In genomic region chr13:34640179-34640929, GRCh38 we compare ENCODE assay signal across 25 cellular contexts.
"Had no signal": no experiment of that assay in that cellular context is flagged by ENCODE, and none has a peak within 500 bp of the region (broad histone marks: within the 10 kb centered on the region; RNA-seq: fewer than 3 reads in every experiment).

No MANE protein-coding gene starts in this region.

- H3K27ac Mint-ChIP-seq: activated T-cell treated with anti-CD3 and anti-CD28 coated beads, Interleukin-2, amount 50 U/mL, for 72 hours; memory B cell; nephron progenitor cell; progenitor cell of endocrine pancreas; stimulated activated memory B cell treated with anti-CD40 and anti-IgM and Interleukin-4, amounts not matched to agents 10 μg/mL and 1 μg/mL and 100 μg/mL, for 72 hours; T-helper 2 cell treated with Interferon-gamma antibody and Interleukin-4, amounts not matched to agents 5 μg/mL and 100 μg/mL, for 36 hours had no signal

- H3K4me3 ChIP-seq: ovary, skin epidermis, stomach, thyroid gland had no signal

- H3K27me3 Mint-ChIP-seq: memory B cell; progenitor cell of endocrine pancreas; stimulated activated memory B cell treated with anti-CD40 and anti-IgM and Interleukin-4, amounts not matched to agents 10 μg/mL and 1 μg/mL and 100 μg/mL, for 72 hours had no signal

- H3K4me1 Mint-ChIP-seq: memory B cell; stimulated activated memory B cell treated with anti-CD40 and anti-IgM and Interleukin-4, amounts not matched to agents 10 μg/mL and 1 μg/mL and 100 μg/mL, for 72 hours had no signal

- H3K36me3 ChIP-seq: ovary, stomach, thyroid gland had no signal

- H3K27me3 ChIP-seq: ovary, stomach, thyroid gland had no signal

- ATAC-seq: activated naive CD4-positive, alpha-beta T cell treated with anti-CD3 and anti-CD28 coated beads, Interleukin-2, amount 50 U/mL, for 72 hours; activated T-cell treated with anti-CD3 and anti-CD28 coated beads, Interleukin-2, amount 50 U/mL, for 72 hours; left ventricle myocardium superior; sciatic nerve had no signal

- DNase-seq: activated CD4-positive, alpha-beta T cell treated with anti-CD3 and anti-CD28 coated beads for 4 hours; activated CD4-positive, alpha-beta T cell treated with anti-CD3 and anti-CD28 coated beads, Interleukin-2, amount 50 U/mL, for 4 hours; activated CD4-positive, CD25-positive, alpha-beta regulatory T cell; activated naive CD4-positive, alpha-beta T cell; activated T-cell treated with anti-CD3 and anti-CD28 coated beads for 4 hours; activated T-cell treated with anti-CD3 and anti-CD28 coated beads, Interleukin-2, amount 50 U/mL, for 72 hours; dermis blood vessel endothelial cell; effector CD4-positive, alpha-beta T cell; left ventricle myocardium superior; nephron progenitor cell; ovary; retina; stimulated activated CD4-positive, alpha-beta T cell treated with anti-CD3 and anti-CD28 coated beads, Interleukin-4, amount 100 ng/mL, for 4 hours; stimulated activated CD8-positive, alpha-beta memory T cell treated with anti-CD3 and anti-CD28 coated beads, Interleukin-4, amount 100 ng/mL, for 48 hours; stomach; T-helper 1 cell; thyroid gland had no signal

- H3K27ac ChIP-seq: epithelial cell of prostate, ovary, skin epidermis, stomach had no signal

- H3K36me3 Mint-ChIP-seq: activated naive CD4-positive, alpha-beta T cell treated with anti-CD3 and anti-CD28 coated beads, Interleukin-2, amount 50 U/mL, for 72 hours; memory B cell; stimulated activated memory B cell treated with anti-CD40 and anti-IgM and Interleukin-4, amounts not matched to agents 10 μg/mL and 1 μg/mL and 100 μg/mL, for 72 hours had no signal

- H3K9me3 ChIP-seq: ovary, thyroid gland had no signal

- H3K4me1 ChIP-seq: stomach had no signal

- H3K4me3 Mint-ChIP-seq: activated T-cell treated with anti-CD3 and anti-CD28 coated beads, Interleukin-2, amount 50 U/mL, for 72 hours; memory B cell; nephron progenitor cell; stimulated activated memory B cell treated with anti-CD40 and anti-IgM and Interleukin-4, amounts not matched to agents 10 μg/mL and 1 μg/mL and 100 μg/mL, for 72 hours; T-helper 2 cell treated with Interferon-gamma antibody and Interleukin-4, amounts not matched to agents 5 μg/mL and 100 μg/mL, for 36 hours had no signal

- H3K9me3 Mint-ChIP-seq: nephron progenitor cell had no signal
